ENCODE assay signal across 8 cellular contexts in genomic region chr2:217756375-217757107, GRCh38.
A peak's percentile ranks its signal among the peaks of the same experiment; 100 is the strongest.
DNase-seq lines count a peak whose midpoint lies in the region; TF ChIP-seq lines count a peak whose summit lies in the region.

No MANE protein-coding gene starts in this region.

- peak; percentile 97 for DNase-seq in BE2C
- peak; percentile 77 to 94 for DNase-seq in HAP-1 (ENCODE audit: low spot score in 2 of 2)
- peak; percentile 30 to 70 for DNase-seq in SJSA1 (ENCODE audit: low read depth in 1 of 2, low spot score in 2 of 2)
- DNase-seq in glutamatergic neuron: peak; percentile 92
- peak; percentile 91 for DNase-seq in posterior vena cava (ENCODE audit: low spot score)
- DNase-seq in type B pancreatic cell (ENCODE audit: extremely low spot score, unreplicated experiment): peak; percentile 86
- DNase-seq in DMS153 (lab: John Stamatoyannopoulos, UW): no peak

- no peak overlapping the region for H3K27ac ChIP-seq in SJSA1

- peak overlapping the region; percentile 42 for H3K4me3 Mint-ChIP-seq in activated naive CD4-positive, alpha-beta T cell treated with anti-CD3 and anti-CD28 coated beads, Interleukin-2, amount 50 U/mL, for 24 hours
- H3K4me3 Mint-ChIP-seq in glutamatergic neuron (ENCODE audit: unreplicated experiment) (peak overlapping the region; percentile 9), type B pancreatic cell (peak overlapping the region; percentile 51)

- H3K4me1 Mint-ChIP-seq in activated naive CD4-positive, alpha-beta T cell treated with anti-CD3 and anti-CD28 coated beads, Interleukin-2, amount 50 U/mL, for 24 hours: peaks cover 27% of the 10 kb centered on the region
- H3K4me1 Mint-ChIP-seq in glutamatergic neuron (ENCODE audit: low read depth, unreplicated experiment) (no peaks in the 10 kb centered on the region), type B pancreatic cell (ENCODE audit: unreplicated experiment) (peaks cover 9% of the 10 kb centered on the region)

- no peaks in the 10 kb centered on the region for H3K27me3 ChIP-seq in BE2C
- no peaks in the 10 kb centered on the region for H3K27me3 ChIP-seq in HAP-1 (ENCODE audit: low read depth)
- H3K27me3 ChIP-seq in SJSA1 (replicated peaks): no peaks in the 10 kb centered on the region

- H3K4me3 ChIP-seq in BE2C (ENCODE audit: low read depth, low read length) (peak overlapping the region; percentile 65), HAP-1 (peak overlapping the region; percentile 22), SJSA1 (no peak overlapping the region)

- H3K9me3 Mint-ChIP-seq in activated naive CD4-positive, alpha-beta T cell treated with anti-CD3 and anti-CD28 coated beads, Interleukin-2, amount 50 U/mL, for 24 hours: peaks cover 1% of the 10 kb centered on the region
- H3K9me3 Mint-ChIP-seq in glutamatergic neuron (ENCODE audit: unreplicated experiment) (peaks cover 5% of the 10 kb centered on the region), type B pancreatic cell (peaks cover 1% of the 10 kb centered on the region)

- peaks cover 2% of the 10 kb centered on the region for H3K27me3 Mint-ChIP-seq in activated naive CD4-positive, alpha-beta T cell treated with anti-CD3 and anti-CD28 coated beads, Interleukin-2, amount 50 U/mL, for 24 hours
- H3K27me3 Mint-ChIP-seq in glutamatergic neuron (ENCODE audit: unreplicated experiment) (no peaks in the 10 kb centered on the region), type B pancreatic cell (peaks cover 19% of the 10 kb centered on the region)

- in situ Hi-C loops in HAP-1 (cut with MboI; ENCODE audit: low sequenced_read_pairs): no loop called here

- intact Hi-C loops in posterior vena cava (cut with DNase I): loop anchor here (5.0 to 10.0 kb wide), 2 partner anchors 971 to 1062 kb away; partner anchors contain the start of gene IGFBP5 (in 1 of the 2)

- H3K9me3 ChIP-seq in BE2C (no peaks in the 10 kb centered on the region), HAP-1 (no peaks in the 10 kb centered on the region; the same call in 1 of the 2 replicates), SJSA1 (replicated peaks) (no peaks in the 10 kb centered on the region)

- H3K36me3 ChIP-seq in BE2C (no peaks in the 10 kb centered on the region), HAP-1 (replicated peaks) (no peaks in the 10 kb centered on the region), SJSA1 (no peaks in the 10 kb centered on the region)

- H3K4me1 ChIP-seq in BE2C (no peaks in the 10 kb centered on the region), HAP-1 (peaks cover 6% of the 10 kb centered on the region), SJSA1 (replicated peaks) (no peaks in the 10 kb centered on the region)

- H3K36me3 Mint-ChIP-seq in activated naive CD4-positive, alpha-beta T cell treated with anti-CD3 and anti-CD28 coated beads, Interleukin-2, amount 50 U/mL, for 24 hours: no peaks in the 10 kb centered on the region
- H3K36me3 Mint-ChIP-seq in glutamatergic neuron (ENCODE audit: unreplicated experiment) (peaks cover 1% of the 10 kb centered on the region), type B pancreatic cell (peaks cover 1% of the 10 kb centered on the region)

- TF ChIP-seq CTCF in BE2C (IDR thresholded peaks at IDR 0.05; ENCODE audit: low read depth, low read length) (peak; percentile 91), glutamatergic neuron (IDR thresholded peaks at IDR 0.05; ENCODE audit: partially characterized antibody, unreplicated experiment) (peak; percentile 96), type B pancreatic cell (conservative IDR thresholded peaks at IDR 0.05) (peak; percentile 97)

- H3K27ac Mint-ChIP-seq in activated naive CD4-positive, alpha-beta T cell treated with anti-CD3 and anti-CD28 coated beads, Interleukin-2, amount 50 U/mL, for 24 hours: peak overlapping the region; percentile 63
- H3K27ac Mint-ChIP-seq in glutamatergic neuron (ENCODE audit: unreplicated experiment): no peak overlapping the region
- no peak overlapping the region for H3K27ac Mint-ChIP-seq in type B pancreatic cell
